Comparison of ENCODE assay signal across 13 cellular contexts in the genomic region with DNA sequence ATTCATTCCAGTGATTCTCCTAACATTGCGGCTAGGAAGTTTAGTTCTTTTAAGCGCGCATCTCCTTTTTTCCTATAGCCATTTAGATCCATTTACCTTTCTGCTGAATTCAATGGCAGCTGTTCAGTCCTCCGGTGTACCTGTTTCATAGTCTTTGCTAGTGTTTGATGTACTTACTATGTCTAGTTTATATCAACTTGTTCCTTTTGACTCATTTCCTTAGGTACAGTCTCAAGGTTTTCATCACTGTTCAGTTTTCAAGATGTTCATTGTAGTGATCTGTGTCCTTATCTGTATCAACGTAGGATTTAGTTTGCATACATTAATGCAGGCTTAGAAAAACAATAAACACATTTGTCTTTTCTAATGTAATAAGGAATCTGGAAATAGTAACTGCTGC. TPM values are rescaled to one million over a fixed set of nuclear protein-coding genes. Genes with fewer than 3 reads are reported as not detected.
DNase-seq lines count a peak whose midpoint lies in the region; ATAC-seq and TF ChIP-seq lines count a peak whose summit lies in the region.
"Had no signal": no experiment of that assay in that cellular context is flagged by ENCODE, and none has a peak within 500 bp of the region (broad histone marks: within the 10 kb centered on the region; RNA-seq: fewer than 3 reads in every experiment).

No MANE protein-coding gene starts in this region.

- H3K4me3 Mint-ChIP-seq in activated naive CD4-positive, alpha-beta T cell treated with anti-CD3 and anti-CD28 coated beads for 36 hours, result peak overlapping the region; percentile 61
- H3K4me3 Mint-ChIP-seq in activated T-helper 17 cell treated with anti-CD3 and anti-CD28 coated beads, Interleukin-2, amount 50 U/mL, for 72 hours, result peak overlapping the region; percentile 82
- no peak overlapping the region for H3K4me3 Mint-ChIP-seq in Caco-2 (ENCODE audit: unreplicated experiment)

- H3K9me3 Mint-ChIP-seq in activated naive CD4-positive, alpha-beta T cell treated with anti-CD3 and anti-CD28 coated beads for 36 hours, result no peaks in the 10 kb centered on the region
- no peaks in the 10 kb centered on the region for H3K9me3 Mint-ChIP-seq in activated T-helper 17 cell treated with anti-CD3 and anti-CD28 coated beads, Interleukin-2, amount 50 U/mL, for 72 hours
- H3K9me3 Mint-ChIP-seq in Caco-2 (ENCODE audit: unreplicated experiment), result no peaks in the 10 kb centered on the region

- no peak for TF ChIP-seq EP300 in sigmoid colon (IDR thresholded peaks at IDR 0.05)

- intact Hi-C loops in activated naive CD4-positive, alpha-beta T cell treated with anti-CD3 and anti-CD28 coated beads for 36 hours (cut with micrococcal nuclease), result loop anchor here (1.0 to 10.0 kb wide), 7 partner anchors 9 to 1415 kb away; a partner anchor contains a TSS
- intact Hi-C loops in sigmoid colon (cut with DNase I), result no loop called here
- intact Hi-C loops in Caco-2 (cut with micrococcal nuclease; ENCODE audit: unreplicated experiment), result no loop called here

- DNase-seq in NCI-H82 treated with DMSO at 0.1 percent for 48 hours (lab: John Stamatoyannopoulos, UW; ENCODE audit: unreplicated experiment) (peak; percentile 72), NCI-H82 (lab: John Stamatoyannopoulos, UW) (no peak), sigmoid colon (no peak), Caco-2 (no peak)
- no peak for DNase-seq in activated naive CD4-positive, alpha-beta T cell treated with anti-CD3 and anti-CD28 coated beads for 36 hours
- DNase-seq in activated naive CD4-positive, alpha-beta T cell treated with anti-CD3 and anti-CD28 coated beads, Interleukin-2, amount 50 U/mL, for 16 hours, result no peak
- no peak for DNase-seq in stimulated activated CD4-positive, alpha-beta T cell treated with anti-CD3 and anti-CD28 coated beads, Interleukin-15, amount 100 ng/mL, for 24 hours
- DNase-seq: DMS53, NCI-H1436, NCI-H2081 treated with DMSO at 0.1 percent for 48 hours had no signal

- POLR2A ChIA-PET in Caco-2 (lab: Charles Lee), result no interaction called here

- CTCF ChIA-PET in activated naive CD4-positive, alpha-beta T cell treated with anti-CD3 and anti-CD28 coated beads for 36 hours (lab: Charles Lee), result interaction anchor here (1.1 to 1.8 kb wide), 7 partner anchors 8 to 263 kb away, joined by 3 to 12 read pairs (median 4); no protein-coding TSS in a partner anchor
- CTCF ChIA-PET in Caco-2 (lab: Charles Lee), result interaction anchor here (0.5 kb wide), 1 partner anchor 1453 kb away, joined by 3 read pairs; no protein-coding TSS in a partner anchor

- H3K4me1 ChIP-seq in sigmoid colon (peaks cover 0 to 63% (median 35%) of the 10 kb centered on the region in 4 donors), Caco-2 (no peaks in the 10 kb centered on the region)

- H3K9me3 ChIP-seq in sigmoid colon, result no peaks in the 10 kb centered on the region
- H3K9me3 ChIP-seq in Caco-2, result no peaks in the 10 kb centered on the region

- ATAC-seq in activated T-helper 17 cell treated with anti-CD3 and anti-CD28 coated beads, Interleukin-2, amount 50 U/mL, for 72 hours (replicated peaks), result peak; percentile 57

- peaks cover 87% of the 10 kb centered on the region for H3K4me1 Mint-ChIP-seq in activated naive CD4-positive, alpha-beta T cell treated with anti-CD3 and anti-CD28 coated beads for 36 hours (ENCODE audit: low read depth)
- peaks cover 45% of the 10 kb centered on the region for H3K4me1 Mint-ChIP-seq in activated T-helper 17 cell treated with anti-CD3 and anti-CD28 coated beads, Interleukin-2, amount 50 U/mL, for 72 hours
- peaks cover 12% of the 10 kb centered on the region for H3K4me1 Mint-ChIP-seq in Caco-2 (ENCODE audit: low read depth, unreplicated experiment)

- TF ChIP-seq POLR2A in sigmoid colon (IDR thresholded peaks at IDR 0.05), result no peak

- 92 to 98% methylated on average over 5 of the region's 5 CpGs for WGBS in sigmoid colon, 2 donors

- BruUV-seq in Caco-2 (replicated peaks; lab: Mats Ljungman, UMichigan), result no TSS peak

- TF ChIP-seq CTCF in sigmoid colon (IDR thresholded peaks at IDR 0.05), result no peak
- TF ChIP-seq CTCF in Caco-2 (IDR thresholded peaks at IDR 0.05; ENCODE audit: insufficient read depth in 1 of 2, low read depth in 1 of 2, low read length in 1 of 2, severe bottlenecking in 1 of 2, unreplicated experiment in 1 of 2), result no peak

- peaks cover 13% of the 10 kb centered on the region for H3K36me3 Mint-ChIP-seq in activated naive CD4-positive, alpha-beta T cell treated with anti-CD3 and anti-CD28 coated beads for 36 hours (ENCODE audit: low read depth)
- H3K36me3 Mint-ChIP-seq in activated T-helper 17 cell treated with anti-CD3 and anti-CD28 coated beads, Interleukin-2, amount 50 U/mL, for 72 hours (ENCODE audit: low read depth), result no peaks in the 10 kb centered on the region
- H3K36me3 Mint-ChIP-seq in Caco-2 (ENCODE audit: insufficient read depth, unreplicated experiment), result no peaks in the 10 kb centered on the region

- peak overlapping the region in 3 of 4 donors; percentile 54 to 87 (median 73) for H3K27ac ChIP-seq in sigmoid colon
- H3K27ac ChIP-seq: 22Rv1; BLaER1 treated with 17β-estradiol and CSF1 and Interleukin-3, amounts not matched to agents 10 nM and 100 nM had no signal

- H3K27ac Mint-ChIP-seq in activated naive CD4-positive, alpha-beta T cell treated with anti-CD3 and anti-CD28 coated beads for 36 hours, result peak overlapping the region; percentile 93
- peak overlapping the region; percentile 53 for H3K27ac Mint-ChIP-seq in activated T-helper 17 cell treated with anti-CD3 and anti-CD28 coated beads, Interleukin-2, amount 50 U/mL, for 72 hours
- no peak overlapping the region for H3K27ac Mint-ChIP-seq in Caco-2 (ENCODE audit: unreplicated experiment)

- H3K27me3 Mint-ChIP-seq in activated naive CD4-positive, alpha-beta T cell treated with anti-CD3 and anti-CD28 coated beads for 36 hours (ENCODE audit: low read depth), result no peaks in the 10 kb centered on the region
- H3K27me3 Mint-ChIP-seq in activated T-helper 17 cell treated with anti-CD3 and anti-CD28 coated beads, Interleukin-2, amount 50 U/mL, for 72 hours, result no peaks in the 10 kb centered on the region
- no peaks in the 10 kb centered on the region for H3K27me3 Mint-ChIP-seq in Caco-2 (ENCODE audit: insufficient read depth, unreplicated experiment)

- H3K36me3 ChIP-seq in sigmoid colon (no peaks in the 10 kb centered on the region), Caco-2 (ENCODE audit: control insufficient read depth, insufficient read depth, low read length) (no peaks in the 10 kb centered on the region)
- H3K36me3 ChIP-seq: BLaER1 treated with 17β-estradiol and CSF1 and Interleukin-3, amounts not matched to agents 10 nM and 100 nM had no signal

- H3K27me3 ChIP-seq in sigmoid colon (no peaks in the 10 kb centered on the region), Caco-2 (replicated peaks; ENCODE audit: control insufficient read depth, insufficient read depth, low read length) (no peaks in the 10 kb centered on the region)

- H3K4me3 ChIP-seq in sigmoid colon, result no peak overlapping the region
- H3K4me3 ChIP-seq in Caco-2 (ENCODE audit: low read depth, low read length), result no peak overlapping the region
- H3K4me3 ChIP-seq: BLaER1 treated with 17β-estradiol and CSF1 and Interleukin-3, amounts not matched to agents 10 nM and 100 nM had no signal

RNA-seq across cellular contexts. Expression of a gene that starts 59.0 kb away (rescaled TPM):
- 100 to 1,000 TPM; 387 to 391 TPM for total RNA-seq in activated naive CD4-positive, alpha-beta T cell treated with anti-CD3 and anti-CD28 coated beads for 36 hours
- 100 to 1,000 TPM; 322 to 452 TPM for total RNA-seq in activated T-helper 17 cell treated with anti-CD3 and anti-CD28 coated beads, Interleukin-2, amount 50 U/mL, for 72 hours
- total RNA-seq in sigmoid colon (100 to 1,000 TPM; 602 to 898 (median 756) TPM), Caco-2 (2022) (67.1 and 68.6 TPM in 2 replicates)
- polyA plus RNA-seq in sigmoid colon, result 10 to 100 TPM; 60.5 to 74.7 (median 67.3) TPM
